In the genomic region with DNA sequence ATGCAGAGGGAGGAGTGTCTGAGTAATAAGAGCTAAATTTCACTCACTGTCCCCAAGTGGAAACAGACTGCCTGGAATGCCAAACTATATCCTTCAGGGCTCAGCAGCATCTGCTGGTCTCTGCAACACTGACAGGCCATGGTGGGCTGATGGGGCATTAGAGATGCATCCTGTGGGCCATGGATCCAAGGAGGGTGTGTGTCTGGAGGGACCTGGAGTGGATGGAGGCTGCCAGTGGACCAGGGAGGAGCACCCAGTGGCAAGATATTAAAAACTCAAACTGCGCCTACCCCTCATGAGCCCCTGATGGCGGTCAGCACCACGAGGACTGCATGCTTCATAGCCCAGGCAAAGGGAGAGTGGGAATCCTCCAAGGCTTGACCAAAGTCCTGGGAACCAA, we compare ENCODE assay signal across 24 cellular contexts. TPM values are rescaled to one million over a fixed set of nuclear protein-coding genes. Genes with fewer than 3 reads are reported as not detected.
"Had no signal": no experiment of that assay in that cellular context is flagged by ENCODE, and none has a peak within 500 bp of the region (broad histone marks: within the 10 kb centered on the region; RNA-seq: fewer than 3 reads in every experiment).

No MANE protein-coding gene starts in this region.

- H3K9me3 ChIP-seq: adrenal gland had no signal

- DNase-seq: activated CD4-positive, alpha-beta memory T cell treated with anti-CD3 and anti-CD28 coated beads for 36 hours; activated CD4-positive, alpha-beta T cell treated with anti-CD3 and anti-CD28 coated beads, Interleukin-2, amount 10 ng/mL, durations not matched to agents 7 days and 5 days; activated CD4-positive, CD25-positive, alpha-beta regulatory T cell; activated CD8-positive, alpha-beta memory T cell treated with anti-CD3 and anti-CD28 coated beads for 24 hours; activated naive CD4-positive, alpha-beta T cell treated with anti-CD3 and anti-CD28 coated beads, Interleukin-2, amount 50 U/mL, for 16 hours; activated naive CD8-positive, alpha-beta T cell treated with anti-CD3 and anti-CD28 coated beads, Interleukin-2, amount 10 ng/mL, durations not matched to agents 7 days and 5 days; activated T-cell treated with anti-CD3 and anti-CD28 coated beads for 4 hours; activated T-cell treated with anti-CD3 and anti-CD28 coated beads, Interleukin-2, amount 50 U/mL, for 48 hours; adrenal gland; anterior cingulate cortex; central memory CD4-positive, alpha-beta T cell; NCI-H1092; NCI-H1930; NCI-H2171; NCI-H2227 treated with DMSO at 0.1 percent for 48 hours; NCI-H446 treated with DMSO at 0.1 percent for 48 hours; NCI-H526 treated with DMSO at 0.1 percent for 48 hours; PC-3; SHP77 treated with DMSO at 0.1 percent for 48 hours had no signal

- H3K36me3 ChIP-seq: adrenal gland had no signal

- H3K27ac ChIP-seq: adrenal gland, KMS-11 had no signal

- H3K4me3 ChIP-seq: adrenal gland had no signal

- ATAC-seq: activated T-helper 17 cell treated with anti-CD3 and anti-CD28 coated beads, Interleukin-2, amount 50 U/mL, for 72 hours; PC-3 had no signal

- H3K4me1 ChIP-seq: adrenal gland had no signal

RNA-seq across cellular contexts. Expression of a gene that starts 15.9 kb away (rescaled TPM):
- total RNA-seq: activated CD4-positive, alpha-beta memory T cell treated with anti-CD3 and anti-CD28 coated beads for 36 hours; activated CD4-positive, alpha-beta T cell treated with anti-CD3 and anti-CD28 coated beads, Interleukin-2, amount 10 ng/mL, durations not matched to agents 7 days and 5 days; activated naive CD8-positive, alpha-beta T cell treated with anti-CD3 and anti-CD28 coated beads, Interleukin-2, amount 10 ng/mL, durations not matched to agents 7 days and 5 days; activated T-helper 17 cell treated with anti-CD3 and anti-CD28 coated beads, Interleukin-2, amount 50 U/mL, for 72 hours; adrenal gland; bronchial epithelial cell; MCF 10A; PC-3; SK-MEL-5 had no signal

RNA-seq across cellular contexts. Expression of a gene that starts 20.9 kb away (rescaled TPM):
- total RNA-seq: activated CD4-positive, alpha-beta memory T cell treated with anti-CD3 and anti-CD28 coated beads for 36 hours; activated CD4-positive, alpha-beta T cell treated with anti-CD3 and anti-CD28 coated beads, Interleukin-2, amount 10 ng/mL, durations not matched to agents 7 days and 5 days; activated naive CD8-positive, alpha-beta T cell treated with anti-CD3 and anti-CD28 coated beads, Interleukin-2, amount 10 ng/mL, durations not matched to agents 7 days and 5 days; activated T-helper 17 cell treated with anti-CD3 and anti-CD28 coated beads, Interleukin-2, amount 50 U/mL, for 72 hours; adrenal gland; bronchial epithelial cell; MCF 10A; PC-3; SK-MEL-5 had no signal
